Comparison of ENCODE assay signal across 11 cellular contexts in genomic region chr17:40516581-40517285, GRCh38. TPM values are rescaled to one million over a fixed set of nuclear protein-coding genes. Genes with fewer than 3 reads are reported as not detected.
DNase-seq lines count a peak whose midpoint lies in the region; ATAC-seq, FAIRE-seq and TF ChIP-seq lines count a peak whose summit lies in the region.
"Had no signal": no experiment of that assay in that cellular context is flagged by ENCODE, and none has a peak within 500 bp of the region (broad histone marks: within the 10 kb centered on the region; RNA-seq: fewer than 3 reads in every experiment).

No MANE protein-coding gene starts in this region.

- H3K36me3 ChIP-seq in GM23338 (ENCODE audit: insufficient read depth) (no peaks in the 10 kb centered on the region), Panc1 (ENCODE audit: control insufficient read depth, insufficient read depth, low read length) (no peaks in the 10 kb centered on the region)
- H3K36me3 ChIP-seq: ascending aorta had no signal

- no peak overlapping the region for H2AFZ ChIP-seq in GM23338

- H3K9me3 Mint-ChIP-seq in GM23338 = no peaks in the 10 kb centered on the region
- H3K9me3 Mint-ChIP-seq in natural killer cell = no peaks in the 10 kb centered on the region

- H3K4me1 Mint-ChIP-seq in GM23338 (peaks cover 10% of the 10 kb centered on the region), natural killer cell (peaks cover 63 to 71% of the 10 kb centered on the region in 2 donors)

- H4K20me1 ChIP-seq in GM23338 (replicated peaks; ENCODE audit: insufficient read depth) = no peaks in the 10 kb centered on the region

- H3K27me3 ChIP-seq in GM23338 (ENCODE audit: insufficient read depth) (no peaks in the 10 kb centered on the region), Panc1 (ENCODE audit: control insufficient read depth, insufficient read depth, low read length) (no peaks in the 10 kb centered on the region)
- H3K27me3 ChIP-seq: ascending aorta had no signal

- no peak overlapping the region for H3K4me3 ChIP-seq in GM23338
- no peak overlapping the region for H3K4me3 ChIP-seq in Panc1 (ENCODE audit: low read depth in 2 of 2, low read length in 2 of 2)
- H3K4me3 ChIP-seq: ascending aorta had no signal

- CTCF ChIA-PET in Panc1 (lab: Charles Lee) = interaction anchor here (0.6 kb wide), 1 partner anchor 97 kb away, joined by 3 read pairs; no protein-coding TSS in a partner anchor

- no peak overlapping the region for H3K4me2 ChIP-seq in GM23338

- no peaks in the 10 kb centered on the region for H3K9me2 ChIP-seq in GM23338 (ENCODE audit: insufficient read depth)

- ATAC-seq in GM23338 (no peak), Panc1 (peak; percentile 31), natural killer cell (peak; percentile 71 to 85 (median 79)), HG02623 (IDR thresholded peaks at IDR 0.05; ENCODE audit: unreplicated experiment) (no peak)

- POLR2A ChIA-PET in Panc1 (lab: Charles Lee) = interaction anchor here (0.7 kb wide), 1 partner anchor 92 kb away, joined by 11 read pairs; no protein-coding TSS in a partner anchor

- no peaks in the 10 kb centered on the region for H3F3A ChIP-seq in GM23338 (replicated peaks; ENCODE audit: low read depth)

- H3K9me3 ChIP-seq in Panc1 (ENCODE audit: control insufficient read depth, insufficient read depth, low read depth, low read length) = no peaks in the 10 kb centered on the region
- H3K9me3 ChIP-seq: ascending aorta had no signal

- H3K4me3 Mint-ChIP-seq in GM23338 = no peak overlapping the region
- peak overlapping the region; percentile 87 for H3K4me3 Mint-ChIP-seq in natural killer cell

- no TSS peak for BruUV-seq in Panc1 (replicated peaks; lab: Mats Ljungman, UMichigan)

- no peaks in the 10 kb centered on the region for H3K79me2 ChIP-seq in GM23338 (replicated peaks; ENCODE audit: insufficient read depth)

- in situ Hi-C loops in Panc1 (cut with HindIII; ENCODE audit: low pct_unique_long_range_greater_than_20kb, low sequenced_read_pairs) = no loop called here

- peaks cover 5% of the 10 kb centered on the region; the same call in 1 of the 2 replicates for H3K4me1 ChIP-seq in GM23338 (ENCODE audit: insufficient read depth)
- H3K4me1 ChIP-seq in Panc1 (ENCODE audit: control insufficient read depth, insufficient read depth, low read length) = peaks cover 5% of the 10 kb centered on the region; the same call in 1 of the 2 replicates
- H3K4me1 ChIP-seq: ascending aorta had no signal

- H3K36me3 Mint-ChIP-seq in GM23338 (ENCODE audit: low read depth) = no peaks in the 10 kb centered on the region
- H3K36me3 Mint-ChIP-seq in natural killer cell = no peaks in the 10 kb centered on the region

- H3K27ac Mint-ChIP-seq in GM23338 (0 out of 2 replicates have a peak overlapping the region, but pooled peaks have one; percentile 2), natural killer cell (peak overlapping the region; percentile 70 to 86)

- no peak for FAIRE-seq in D721Med (lab: Jason Lieb, UNC)
- FAIRE-seq: G401.6 had no signal

- H3K27ac ChIP-seq in GM23338 (ENCODE audit: low read depth) (no peak overlapping the region), Panc1 (ENCODE audit: low read length) (no peak overlapping the region)
- H3K27ac ChIP-seq: ascending aorta had no signal

- intact Hi-C loops in Panc1 (cut with micrococcal nuclease; ENCODE audit: unreplicated experiment) (no loop called here), natural killer cell (cut with micrococcal nuclease) (loop anchor here (1.0 kb wide), 5 partner anchors 13 to 92 kb away; no protein-coding TSS in a partner anchor)

- TF ChIP-seq CTCF in GM23338 (conservative IDR thresholded peaks at IDR 0.05; ENCODE audit: low read depth in 2 of 2) = no peak
- no peak for TF ChIP-seq CTCF in Panc1 (IDR thresholded peaks at IDR 0.05)
- TF ChIP-seq CTCF in natural killer cell (IDR thresholded peaks at IDR 0.05) = no peak
- TF ChIP-seq CTCF in D721Med (IDR thresholded peaks at IDR 0.05; ENCODE audit: insufficient read depth, missing control alignments) = no peak

- peaks cover 15% of the 10 kb centered on the region for H3K27me3 Mint-ChIP-seq in GM23338 (ENCODE audit: insufficient read depth, low read depth, poor library complexity)
- H3K27me3 Mint-ChIP-seq in natural killer cell (ENCODE audit: low read depth in 2 of 2) = peaks cover 0 to 14% of the 10 kb centered on the region in 2 donors

- DNase-seq in AG08395 (ENCODE audit: low spot score) (peak; percentile 49), GM23338 (ENCODE audit: low spot score) (no peak), Panc1 (ENCODE audit: low read depth, low spot score) (no peak), natural killer cell (peak; percentile 60), D721Med (ENCODE audit: insufficient read length, low spot score) (no peak), NCI-H2107 treated with DMSO at 0.1 percent for 48 hours (lab: John Stamatoyannopoulos, UW; ENCODE audit: unreplicated experiment) (no peak)
- peak; percentile 84 for DNase-seq in activated effector memory CD4-positive, alpha-beta T cell treated with anti-CD3 and anti-CD28 coated beads, Interleukin-2, amount 50 U/mL, for 16 hours

TF ChIP-seq in GM23338, 12 proteins besides CTCF, POLR2A, EP300 and RAD21 (continues in another document):
- TF ChIP-seq POLR2AphosphoS5 (IDR thresholded peaks at IDR 0.05; ENCODE audit: low read depth) (no peak), EZH2 (IDR thresholded peaks at IDR 0.05; ENCODE audit: low read depth, unreplicated experiment) (no peak), STAT1 (IDR thresholded peaks at IDR 0.05; ENCODE audit: unreplicated experiment) (no peak), ZNF462 (CRISPR knock-in tag; IDR thresholded peaks at IDR 0.05) (no peak), NANOG (IDR thresholded peaks at IDR 0.05; ENCODE audit: borderline replicate concordance) (no peak), JUNB (IDR thresholded peaks at IDR 0.05; ENCODE audit: unreplicated experiment) (no peak)

RNA-seq across cellular contexts. Expression of gene TNS4, which starts 15.3 kb away (rescaled TPM):
- total RNA-seq in GM23338 (2014; rRNA removed; shearing (Covaris generic)) = 0.08 and 4.9 TPM in 2 replicates
- polyA plus RNA-seq in GM23338 (2016; fragmentation: Nextera tagmentation; extraction: Ambion mirVana) = 0.31 and 0.64 TPM in 2 replicates
- total RNA-seq in Panc1 (2021; ENCODE audit: unreplicated experiment) (not detected), natural killer cell (1 to 10 TPM in 1 of 3 donors, under 1 TPM in 2; 0.65 to 1.8 (median 0.94) TPM)
- not detected for polyA plus RNA-seq in Panc1 (2012; ENCODE audit: insufficient read length)
- total RNA-seq: ascending aorta, pulmonary artery endothelial cell had no signal

RNA-seq across cellular contexts. Expression of gene CCR7, which starts 48.5 kb away (rescaled TPM):
- total RNA-seq in GM23338 (2014; rRNA removed; shearing (Covaris generic)) = 0.59 TPM in 1 of 2 replicates, not detected in the other
- polyA plus RNA-seq in GM23338 (2016; fragmentation: Nextera tagmentation; extraction: Ambion mirVana) = 0.37 and 0.75 TPM in 2 replicates
- total RNA-seq in Panc1 (2021; ENCODE audit: unreplicated experiment) = 0.44 TPM
- not detected for polyA plus RNA-seq in Panc1 (2012; ENCODE audit: insufficient read length)
- total RNA-seq in natural killer cell = 1 to 10 TPM; 3.2 to 8.0 (median 6.6) TPM
- total RNA-seq: ascending aorta, pulmonary artery endothelial cell had no signal

Comparison
In these comparisons a context has a peak if more than half of its experiments do, and no peak if none do; other contexts are left out.
1. DNase-seq: peak in AG08395 (single experiment), activated effector memory CD4-positive, alpha-beta T cell treated with anti-CD3 and anti-CD28 coated beads, Interleukin-2, amount 50 U/mL, for 16 hours (single experiment) and natural killer cell (single experiment); none in GM23338 (single experiment), Panc1 (single experiment), D721Med (single experiment) and NCI-H2107 treated with DMSO at 0.1 percent for 48 hours (single experiment).
2. ATAC-seq: peak in Panc1 (single experiment) and natural killer cell (3 of 3); none in GM23338 (single experiment) and HG02623 (single experiment).